In the genomic region with DNA sequence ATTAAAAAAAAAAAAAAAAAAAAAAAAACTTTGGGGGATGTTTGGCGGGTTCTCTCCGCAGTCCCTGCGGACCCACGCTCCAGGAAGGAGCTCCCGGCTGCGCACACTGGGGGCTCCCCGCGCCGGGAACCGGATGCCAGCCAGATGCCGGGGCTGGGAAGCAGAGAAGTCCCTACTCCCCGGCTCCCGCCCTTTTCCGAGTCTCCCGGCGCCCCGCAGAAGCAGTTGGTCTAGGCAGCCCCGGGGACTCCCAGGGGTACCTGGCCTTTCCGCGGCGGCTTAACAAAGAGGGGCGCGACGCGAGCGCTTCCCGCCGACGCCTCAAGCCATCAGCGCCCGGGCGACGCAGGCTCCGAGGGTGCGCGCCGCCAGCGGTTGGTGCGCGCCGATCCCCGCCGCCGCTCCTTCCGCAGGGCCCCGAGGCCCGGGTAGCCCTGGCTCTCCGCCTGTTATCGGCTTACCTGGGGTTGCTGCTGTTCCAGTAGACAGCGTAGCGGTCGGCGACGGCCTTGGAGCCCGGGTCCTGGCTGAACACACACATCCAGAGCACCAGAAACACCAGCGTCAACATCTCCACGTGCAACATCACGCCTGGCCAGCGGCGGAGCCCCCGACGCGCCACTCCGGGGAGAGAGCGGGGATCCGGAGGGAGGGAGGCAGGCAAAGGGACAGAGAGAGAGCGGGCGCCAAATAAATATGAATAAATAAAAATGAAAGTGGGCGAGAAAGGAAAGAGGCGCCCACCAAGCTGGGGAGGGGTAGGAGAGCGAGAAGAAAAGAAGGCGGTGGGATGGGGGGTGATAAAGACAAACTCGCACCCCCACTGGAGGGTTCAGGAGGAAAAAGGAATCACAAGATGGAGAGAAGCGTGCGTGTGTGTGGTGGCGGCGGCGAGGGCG, we compare ENCODE assay signal across 8 cellular contexts. TPM values are rescaled to one million over a fixed set of nuclear protein-coding genes. Genes with fewer than 3 reads are reported as not detected.
A peak's percentile ranks its signal among the peaks of the same experiment; 100 is the strongest.
DNase-seq lines count a peak whose midpoint lies in the region; ATAC-seq, FAIRE-seq and TF ChIP-seq lines count a peak whose summit lies in the region.

No MANE protein-coding gene starts in this region.

- H3K23me2 ChIP-seq in H1 (ENCODE audit: low read depth, low read length) = peaks cover 31% of the 10 kb centered on the region

- DNase-seq in Daoy (ENCODE audit: low read depth) (peak; percentile 70), SJSA1 (ENCODE audit: low read depth in 1 of 2, low spot score in 2 of 2) (peak in 1 of 2 experiments; percentile 26), H1 (ENCODE audit: low read depth in 1 of 2, low spot score in 2 of 2) (peak in 1 of 2 experiments; percentile 74), vagina (ENCODE audit: extremely low spot score in 2 of 2) (no peak), DMS114 treated with DMSO at 0.1 percent for 48 hours (lab: John Stamatoyannopoulos, UW; ENCODE audit: unreplicated experiment) (no peak)

- H3K4me2 ChIP-seq in H1 (ENCODE audit: insufficient read depth in 1 of 2, low read depth in 2 of 2, low read length in 2 of 2) = peak overlapping the region; percentile 97 to 98

- H3K36me3 ChIP-seq in HEK293 (ENCODE audit: control insufficient read depth in 2 of 2, insufficient read depth in 1 of 2, low read length in 2 of 2) = no peaks in the 10 kb centered on the region
- no peaks in the 10 kb centered on the region for H3K36me3 ChIP-seq in SJSA1
- H3K36me3 ChIP-seq in H1 (ENCODE audit: control insufficient read depth in 2 of 4, insufficient read depth in 4 of 4, low read length in 3 of 4) = no peaks in the 10 kb centered on the region
- H3K36me3 ChIP-seq in mucosa of stomach (ENCODE audit: control insufficient read depth, insufficient read depth, low read length) = no peaks in the 10 kb centered on the region
- no peaks in the 10 kb centered on the region for H3K36me3 ChIP-seq in vagina

- intact Hi-C loops in vagina (cut with DNase I) = no loop called here

- H3K4me3 ChIP-seq in HEK293 (ENCODE audit: low read depth, low read length) = peak overlapping the region; percentile 64
- peak overlapping the region; percentile 46 for H3K4me3 ChIP-seq in SJSA1
- H3K4me3 ChIP-seq in H1 (ENCODE audit: extremely low read depth in 1 of 4, insufficient read depth in 2 of 4, low read depth in 3 of 4, low read length in 4 of 4) = peak overlapping the region; percentile 77 to 93 (median 86)
- H3K4me3 ChIP-seq in mucosa of stomach (ENCODE audit: low read length) = peak overlapping the region; percentile 53
- H3K4me3 ChIP-seq in vagina = peak overlapping the region; percentile 39 to 74

- FAIRE-seq in H1 (lab: Jason Lieb, UNC) = no peak

- H4K91ac ChIP-seq in H1 (replicated peaks; ENCODE audit: insufficient read length, low read length) = peak overlapping the region; percentile 79

- H3K79me2 ChIP-seq in H1 (ENCODE audit: control insufficient read depth in 1 of 2, insufficient read depth in 2 of 2, low read length in 2 of 2) = peaks cover 0 to 39% of the 10 kb centered on the region in 2 experiments; a peak in 3 of 4 replicates

- POLR2A ChIA-PET in HEK293 (lab: Yijun Ruan, JAX) (interaction anchor here (0.6 to 2.4 kb wide), 8 partner anchors 46 to 964 kb away, joined by 3 to 17 read pairs (median 5); no protein-coding TSS in a partner anchor), H1 (lab: Charles Lee; ENCODE audit: partially characterized antibody) (interaction anchor here (0.7 to 1.5 kb wide), 3 partner anchors 11 to 99 kb away, joined by 3 read pairs; no protein-coding TSS in a partner anchor)

- TF ChIP-seq RAD21 in H1 (IDR thresholded peaks at IDR 0.05 in 1 of 2, conservative IDR thresholded peaks at IDR 0.05 in 1 of 2; ENCODE audit: low read depth in 2 of 2, low read length in 2 of 2) = 0 out of 4 replicates have a peak, but pooled peaks of 1 of the 2 experiments have one; percentile 5

- H3K56ac ChIP-seq in H1 (replicated peaks; ENCODE audit: insufficient read length, low read depth, low read length) = no peak overlapping the region

- H3K18ac ChIP-seq in H1 (ENCODE audit: extremely low read depth, low read length) = peak overlapping the region; percentile 81; the same call in 1 of the 2 replicates

- CTCF ChIA-PET in HEK293 (lab: Yijun Ruan, JAX) (interaction anchor here (0.6 kb wide), 1 partner anchor 333 kb away, joined by 3 read pairs; no protein-coding TSS in a partner anchor), H1 (lab: Charles Lee; ENCODE audit: partially characterized antibody) (interaction anchor here (0.6 to 1.0 kb wide), 3 partner anchors 64 to 565 kb away, joined by 3 to 4 read pairs (median 3); no protein-coding TSS in a partner anchor)

- no peak overlapping the region for H2AK5ac ChIP-seq in H1 (ENCODE audit: low read depth, low read length)

- no peaks in the 10 kb centered on the region for H3K79me1 ChIP-seq in H1 (ENCODE audit: low read depth, low read length)

- H4K8ac ChIP-seq in H1 (ENCODE audit: extremely low read depth, insufficient read depth, low read length) = peak overlapping the region; percentile 80

- H2BK5ac ChIP-seq in H1 (ENCODE audit: low read depth, low read length) = peak overlapping the region; percentile 24; the same call in 1 of the 2 replicates

- H2BK20ac ChIP-seq in H1 (ENCODE audit: low read length) = no peak overlapping the region

- no peak overlapping the region for H3K14ac ChIP-seq in H1 (ENCODE audit: insufficient read length)

- no peak overlapping the region for H3K23ac ChIP-seq in H1 (ENCODE audit: insufficient read length)

- peak overlapping the region; percentile 92; the same call in 1 of the 2 replicates for H2BK15ac ChIP-seq in H1 (ENCODE audit: low read length)

- H3K9me3 ChIP-seq in HEK293 (ENCODE audit: control insufficient read depth, insufficient read depth, low read depth, low read length) (no peaks in the 10 kb centered on the region), SJSA1 (replicated peaks) (no peaks in the 10 kb centered on the region), H1 (ENCODE audit: insufficient read depth in 2 of 2, low read depth in 1 of 2, low read length in 1 of 2) (no peaks in the 10 kb centered on the region), mucosa of stomach (ENCODE audit: control insufficient read depth, low read length) (no peaks in the 10 kb centered on the region), vagina (no peaks in the 10 kb centered on the region)

- TF ChIP-seq CTCF in HEK293 (tag by site-specific recombination; IDR thresholded peaks at IDR 0.05) (peak; percentile 62), H1 (IDR thresholded peaks at IDR 0.05; ENCODE audit: control extremely low read depth in 1 of 3, insufficient read depth in 1 of 3, low read depth in 1 of 3, low read length in 3 of 3) (no peak), vagina (IDR thresholded peaks at IDR 0.05) (no peak)

- no peak for ATAC-seq in HG02763 (IDR thresholded peaks at IDR 0.05; ENCODE audit: unreplicated experiment)

- no peak for TF ChIP-seq POLR2A in H1 (IDR thresholded peaks at IDR 0.05; ENCODE audit: control extremely low read depth in 1 of 2, low read depth in 2 of 2, low read length in 2 of 2)
- no peak for TF ChIP-seq POLR2A in vagina (IDR thresholded peaks at IDR 0.05)

- H3K4me1 ChIP-seq in HEK293 (ENCODE audit: control insufficient read depth, insufficient read depth, low read length) = peaks cover 18% of the 10 kb centered on the region
- peaks cover 32% of the 10 kb centered on the region for H3K4me1 ChIP-seq in SJSA1 (replicated peaks)
- peaks cover 0 to 3% (median 2%) of the 10 kb centered on the region in 4 experiments; a peak in 3 of 7 replicates for H3K4me1 ChIP-seq in H1 (replicated peaks in 1 of 4; ENCODE audit: control insufficient read depth in 3 of 4, insufficient read depth in 4 of 4, low read length in 3 of 4)
- H3K4me1 ChIP-seq in mucosa of stomach (ENCODE audit: control insufficient read depth, insufficient read depth, low read length) = peaks cover 6% of the 10 kb centered on the region
- peaks cover 28% of the 10 kb centered on the region for H3K4me1 ChIP-seq in vagina

- no peak overlapping the region; the same call in 1 of the 2 replicates for H2AFZ ChIP-seq in H1 (ENCODE audit: low read length)

- no peak overlapping the region for H2BK120ac ChIP-seq in H1 (replicated peaks; ENCODE audit: low read depth, low read length)

- WGBS in H1 (ENCODE audit: extremely low coverage in 1 of 2, insufficient coverage in 1 of 2, insufficient read length in 1 of 2, insufficient replicate concordance in 2 of 2, low coverage in 1 of 2, low lambda C conversion rate in 2 of 2, missing lambda C conversion rate in 1 of 2), 2 experiments = 0% methylated on average over 50 of the region's 79 CpGs; no CpG with 5 or more reads in 1 of the 2 experiments

- no peak for TF ChIP-seq EP300 in H1 (IDR thresholded peaks at IDR 0.05; ENCODE audit: borderline replicate concordance in 1 of 2, low read depth in 2 of 2, low read length in 2 of 2)

- H3K27me3 ChIP-seq in SJSA1 (replicated peaks) = peaks cover 63% of the 10 kb centered on the region
- H3K27me3 ChIP-seq in H1 (replicated peaks in 1 of 4; ENCODE audit: control insufficient read depth in 3 of 4, extremely low read depth in 1 of 4, insufficient read depth in 3 of 4, low read length in 3 of 4) = peaks cover 0 to 14% (median 5%) of the 10 kb centered on the region in 4 experiments; a peak in 4 of 7 replicates
- H3K27me3 ChIP-seq in mucosa of stomach (ENCODE audit: control insufficient read depth, insufficient read depth, low read length) = peaks cover 4% of the 10 kb centered on the region
- H3K27me3 ChIP-seq in vagina = no peaks in the 10 kb centered on the region

- peak overlapping the region; percentile 60 for H4K5ac ChIP-seq in H1 (ENCODE audit: insufficient read length, low read depth, low read length)

- peak overlapping the region; percentile 65 for H3K4ac ChIP-seq in H1 (replicated peaks; ENCODE audit: insufficient read length, low read depth, low read length)

- H3K27ac ChIP-seq in HEK293 (ENCODE audit: extremely low read depth, low read depth, low read length) (peak overlapping the region; percentile 99), SJSA1 (no peak overlapping the region), H1 (ENCODE audit: low read depth, low read length) (0 out of 2 replicates have a peak overlapping the region, but pooled peaks have one; percentile 3), vagina (peak overlapping the region; percentile 91)

- no peaks in the 10 kb centered on the region for H4K20me1 ChIP-seq in H1 (replicated peaks in 1 of 2; ENCODE audit: control insufficient read depth in 1 of 2, insufficient read depth in 2 of 2, low read length in 2 of 2)

- H3K9ac ChIP-seq in H1 (replicated peaks in 1 of 4; ENCODE audit: extremely low read depth in 1 of 4, low read depth in 3 of 4, low read length in 3 of 4) (peak overlapping the region in 3 of 4 experiments; percentile 48 to 56 (median 49); a peak in 5 of 7 replicates), mucosa of stomach (ENCODE audit: low read length) (peak overlapping the region; percentile 46)

- H2BK12ac ChIP-seq in H1 (ENCODE audit: low read depth, low read length) = peak overlapping the region; percentile 80; the same call in 1 of the 2 replicates

RNA-seq across cellular contexts. Expression of a gene that starts 0.5 kb away (rescaled TPM):
- total RNA-seq in Daoy (2014; rRNA removed; shearing (Covaris generic)) = 4.1 and 5.8 TPM in 2 replicates
- total RNA-seq in SJSA1 (2014; rRNA removed; shearing (Covaris generic)) = 0.22 and 0.87 TPM in 2 replicates
- total RNA-seq in H1 (2021; fragmentation: NEBNext Ultra II Directional; extraction: Animal tissue kit (Norgen Biotek cat#: 25700)) = 17.6 and 21.8 TPM in 2 replicates
- polyA plus RNA-seq in H1 (2011; rRNA removed) = 9.4 and 9.6 TPM in 2 replicates
- polyA plus RNA-seq in H1 (2011; cell fraction: cytosol; rRNA removed) = 3.6 TPM
- 4.9 TPM for polyA plus RNA-seq in H1 (2011; cell fraction: nucleus; rRNA removed)
- 10.0 to 11.0 TPM (median 10.1 TPM) in 4 replicates for polyA plus RNA-seq in H1 (2012, experiment 1 of 2)
- 20.6 TPM for polyA plus RNA-seq in H1 (2012, experiment 2 of 2)
- 7.2 TPM for polyA plus RNA-seq in H1 (2013, experiment 1 of 2)
- polyA plus RNA-seq in H1 (2013, experiment 2 of 2) = 11.3 TPM
- polyA minus RNA-seq in H1 (2011; rRNA and poly(A)+ RNA removed) = 12.1 and 20.3 TPM in 2 replicates
- polyA minus RNA-seq in H1 (2011; cell fraction: cytosol; rRNA and poly(A)+ RNA removed) = 16.2 TPM
- 37.6 TPM for polyA minus RNA-seq in H1 (2011; cell fraction: nucleus; rRNA and poly(A)+ RNA removed)
- total RNA-seq in vagina = 11.8 TPM
